ENCODE assay signal across 9 cellular contexts in genomic region chr6:26184492-26184891, GRCh38.
DNase-seq lines count a peak whose midpoint lies in the region; ATAC-seq and TF ChIP-seq lines count a peak whose summit lies in the region.
"Had no signal": no experiment of that assay in that cellular context is flagged by ENCODE, and none has a peak within 500 bp of the region (broad histone marks: within the 10 kb centered on the region; RNA-seq: fewer than 3 reads in every experiment).

No MANE protein-coding gene starts in this region.

- H3K4me1 ChIP-seq in Caco-2 (peaks cover 5% of the 10 kb centered on the region), Peyer's patch (peaks cover 0 to 5% (median 0%) of the 10 kb centered on the region in 4 donors), ovary (ENCODE audit: insufficient read depth) (peaks cover 2% of the 10 kb centered on the region)

- H3K27ac ChIP-seq in Peyer's patch (peak overlapping the region in 3 of 4 donors; percentile 77 to 91 (median 81)), ovary (peak overlapping the region in 1 of 2 donors; percentile 89)

- H3K4me3 ChIP-seq in Caco-2 (ENCODE audit: low read depth, low read length) (peak overlapping the region; percentile 41), Peyer's patch (peak overlapping the region in 2 of 4 donors; percentile 45 to 53), epithelial cell of esophagus (ENCODE audit: low read length) (peak overlapping the region; percentile 57), ovary (peak overlapping the region; percentile 46)

- no peak for TF ChIP-seq CTCF in Caco-2 (IDR thresholded peaks at IDR 0.05; ENCODE audit: insufficient read depth in 1 of 2, low read depth in 1 of 2, low read length in 1 of 2, severe bottlenecking in 1 of 2, unreplicated experiment in 1 of 2)
- no peak for TF ChIP-seq CTCF in Peyer's patch (IDR thresholded peaks at IDR 0.05)
- TF ChIP-seq CTCF in epithelial cell of esophagus (IDR thresholded peaks at IDR 0.05; ENCODE audit: insufficient read depth, low read depth, low read length, missing control alignments): no peak
- no peak for TF ChIP-seq CTCF in ovary (IDR thresholded peaks at IDR 0.05)

- H3K27me3 ChIP-seq in Caco-2 (replicated peaks; ENCODE audit: control insufficient read depth, insufficient read depth, low read length) (no peaks in the 10 kb centered on the region), Peyer's patch (no peaks in the 10 kb centered on the region), ovary (no peaks in the 10 kb centered on the region)

- no TSS peak for BruUV-seq in Caco-2 (replicated peaks; lab: Mats Ljungman, UMichigan)

- POLR2A ChIA-PET in Caco-2 (lab: Charles Lee): interaction anchor here (0.6 to 3.5 kb wide), 4 partner anchors 13 to 961 kb away, joined by 3 to 46 read pairs (median 23); a partner anchor contains a TSS

- TF ChIP-seq EP300 in ovary (IDR thresholded peaks at IDR 0.05): no peak

- peaks cover 40% of the 10 kb centered on the region for H3K36me3 Mint-ChIP-seq in Caco-2 (ENCODE audit: insufficient read depth, unreplicated experiment)

- no peak for TF ChIP-seq POLR2A in Peyer's patch (IDR thresholded peaks at IDR 0.05)
- TF ChIP-seq POLR2A in ovary (IDR thresholded peaks at IDR 0.05): no peak

- peaks cover 25% of the 10 kb centered on the region for H3K4me1 Mint-ChIP-seq in Caco-2 (ENCODE audit: low read depth, unreplicated experiment)

- H3K36me3 ChIP-seq in Caco-2 (ENCODE audit: control insufficient read depth, insufficient read depth, low read length) (no peaks in the 10 kb centered on the region), Peyer's patch (no peaks in the 10 kb centered on the region), ovary (no peaks in the 10 kb centered on the region)

- peak overlapping the region; percentile 52 for H3K4me3 Mint-ChIP-seq in Caco-2 (ENCODE audit: unreplicated experiment)

- CTCF ChIA-PET in Caco-2 (lab: Charles Lee): no interaction called here

- no peaks in the 10 kb centered on the region for H3K27me3 Mint-ChIP-seq in Caco-2 (ENCODE audit: insufficient read depth, unreplicated experiment)

- intact Hi-C loops in Caco-2 (cut with micrococcal nuclease; ENCODE audit: unreplicated experiment) (no loop called here), ovary (cut with DNase I) (loop anchor here in 1 of 4 donors (10.0 kb wide), 1 partner anchor 130 kb away; a partner anchor contains a TSS), head of caudate nucleus (cut with DNase I) (no loop called here)

- peak overlapping the region; percentile 88 for H3K27ac Mint-ChIP-seq in Caco-2 (ENCODE audit: unreplicated experiment)

- DNase-seq in Caco-2 (no peak), Peyer's patch (no peak), epithelial cell of esophagus (ENCODE audit: low read depth) (no peak), ovary (no peak), head of caudate nucleus (no peak), kidney tubule cell (ENCODE audit: low spot score) (no peak)
- no peak for DNase-seq in stimulated activated CD4-positive, alpha-beta T cell treated with anti-CD3 and anti-CD28 coated beads, Interleukin-2, amount 100 ng/mL, for 24 hours
- DNase-seq: NCI-H146 had no signal

- ATAC-seq in HG02588 (IDR thresholded peaks at IDR 0.05; ENCODE audit: unreplicated experiment): no peak

- no peaks in the 10 kb centered on the region for H3K9me3 ChIP-seq in Caco-2
- H3K9me3 ChIP-seq in Peyer's patch: no peaks in the 10 kb centered on the region
- H3K9me3 ChIP-seq in ovary: no peaks in the 10 kb centered on the region

- WGBS in ovary, 3 donors: 71 to 74% (median 74%) methylated on average over 6 of the region's 6 CpGs

- H3K9me3 Mint-ChIP-seq in Caco-2 (ENCODE audit: unreplicated experiment): no peaks in the 10 kb centered on the region
